ENCODE assay signal across 8 cellular contexts in genomic region chr2:75608684-75609333, GRCh38. TPM values are rescaled to one million over a fixed set of nuclear protein-coding genes. Genes with fewer than 3 reads are reported as not detected.
DNase-seq lines count a peak whose midpoint lies in the region; ATAC-seq lines count a peak whose summit lies in the region.

No MANE protein-coding gene starts in this region.

- no peak overlapping the region for H3K4ac ChIP-seq in mesenchymal stem cell (ENCODE audit: low read depth in 1 of 2, low read length in 2 of 2)

- no peak overlapping the region for H3K27ac ChIP-seq in effector memory CD4-positive, alpha-beta T cell (ENCODE audit: insufficient read depth, low read length, poor library complexity, severe bottlenecking)
- H3K27ac ChIP-seq in mesenchymal stem cell (ENCODE audit: low read length, poor library complexity, severe bottlenecking): peak overlapping the region; percentile 99

- no peaks in the 10 kb centered on the region for H3K36me3 ChIP-seq in effector memory CD4-positive, alpha-beta T cell (ENCODE audit: control insufficient read depth, insufficient read depth, low read length)
- H3K36me3 ChIP-seq in mesenchymal stem cell (ENCODE audit: control insufficient read depth in 1 of 2, insufficient read depth in 2 of 2, low read depth in 1 of 2, low read length in 2 of 2): no peaks in the 10 kb centered on the region

- peak overlapping the region; percentile 76 for H4K8ac ChIP-seq in mesenchymal stem cell (ENCODE audit: low read length)

- H2BK15ac ChIP-seq in mesenchymal stem cell (ENCODE audit: low read depth, poor library complexity, severe bottlenecking): peak overlapping the region; percentile 41

- no peak overlapping the region for H4K91ac ChIP-seq in mesenchymal stem cell (ENCODE audit: low read length)

- peak overlapping the region; percentile 2 to 78 for H2BK12ac ChIP-seq in mesenchymal stem cell (ENCODE audit: low read length in 2 of 2)

- H2BK5ac ChIP-seq in mesenchymal stem cell (ENCODE audit: low read depth, low read length, poor library complexity, severe bottlenecking): peak overlapping the region; percentile 73

- peak overlapping the region; percentile 24 to 55 for H3K18ac ChIP-seq in mesenchymal stem cell (ENCODE audit: low read depth in 1 of 2, low read length in 2 of 2)

- H3K14ac ChIP-seq in mesenchymal stem cell (ENCODE audit: low read length in 2 of 2): no peak overlapping the region

- H2AK5ac ChIP-seq in mesenchymal stem cell (ENCODE audit: low read length, severe bottlenecking): peak overlapping the region; percentile 21

- H3K4me1 ChIP-seq in effector memory CD4-positive, alpha-beta T cell (ENCODE audit: control insufficient read depth, insufficient read depth, low read length, poor library complexity, severe bottlenecking): peaks cover 3% of the 10 kb centered on the region
- peaks cover 28% of the 10 kb centered on the region for H3K4me1 ChIP-seq in mesenchymal stem cell (ENCODE audit: control insufficient read depth, insufficient read depth, low read depth, low read length)

- H2AFZ ChIP-seq in mesenchymal stem cell (ENCODE audit: low read depth, low read length): no peak overlapping the region

- H2BK120ac ChIP-seq in mesenchymal stem cell (ENCODE audit: low read depth, low read length): peak overlapping the region; percentile 29

- peak overlapping the region; percentile 22 for H3K4me3 ChIP-seq in effector memory CD4-positive, alpha-beta T cell (ENCODE audit: insufficient read depth, low read depth, low read length, poor library complexity, severe bottlenecking)
- peak overlapping the region in 1 of 2 experiments; percentile 70 for H3K4me3 ChIP-seq in mesenchymal stem cell (ENCODE audit: insufficient read depth in 1 of 2, low read depth in 1 of 2, low read length in 2 of 2)

- 12% methylated on average over 25 of the region's 25 CpGs for WGBS in mesenchymal stem cell

- H3K4me2 ChIP-seq in mesenchymal stem cell (ENCODE audit: low read length, poor library complexity, severe bottlenecking): peak overlapping the region; percentile 79

- H3K79me1 ChIP-seq in mesenchymal stem cell (replicated peaks; ENCODE audit: low read length, poor library complexity, severe bottlenecking): no peaks in the 10 kb centered on the region

- no peak overlapping the region for H3K23ac ChIP-seq in mesenchymal stem cell (ENCODE audit: low read length in 2 of 2)

- peak; percentile 71 for DNase-seq in AG08396 (ENCODE audit: low spot score)
- peak; percentile 57 for DNase-seq in NCI-H2171 treated with DMSO at 0.1 percent for 48 hours (lab: John Stamatoyannopoulos, UW)
- peak; percentile 18 to 28 for DNase-seq in activated CD4-positive, alpha-beta T cell treated with anti-CD3 and anti-CD28 coated beads, Interleukin-2, amount 50 U/mL, for 4 hours
- DNase-seq in effector memory CD4-positive, alpha-beta T cell: peak in 1 of 3 donors; percentile 18
- peak; percentile 57 for DNase-seq in mesenchymal stem cell
- peak; percentile 27 to 40 for DNase-seq in stimulated activated CD8-positive, alpha-beta memory T cell treated with anti-CD3 and anti-CD28 coated beads, Interleukin-2, amount 100 ng/mL, for 48 hours (ENCODE audit: low read depth in 2 of 2)

- H3K9ac ChIP-seq in mesenchymal stem cell (ENCODE audit: low read length): peak overlapping the region; percentile 57

- no peaks in the 10 kb centered on the region for H3K9me3 ChIP-seq in effector memory CD4-positive, alpha-beta T cell (ENCODE audit: control insufficient read depth, low read length)
- H3K9me3 ChIP-seq in mesenchymal stem cell (ENCODE audit: control insufficient read depth, low read length): no peaks in the 10 kb centered on the region

- peaks cover 21% of the 10 kb centered on the region for H3K27me3 ChIP-seq in effector memory CD4-positive, alpha-beta T cell (replicated peaks; ENCODE audit: control insufficient read depth, insufficient read depth, low read length, poor library complexity, severe bottlenecking)
- H3K27me3 ChIP-seq in mesenchymal stem cell (ENCODE audit: control insufficient read depth in 1 of 2, insufficient read depth in 1 of 2, low read length in 2 of 2): peaks cover 0 to 24% of the 10 kb centered on the region in 2 experiments

- ATAC-seq in GM18502 (IDR thresholded peaks at IDR 0.05; ENCODE audit: poor library complexity, unreplicated experiment) (peak; percentile 76), HG02970 (IDR thresholded peaks at IDR 0.05; ENCODE audit: low FRiP score, unreplicated experiment) (peak; percentile 62)

RNA-seq across cellular contexts. Expression of gene MRPL19, which starts 37.8 kb away (rescaled TPM):
- polyA plus RNA-seq in mesenchymal stem cell (2013, experiment 1 of 2): 32.6 TPM
- 32.9 TPM for polyA plus RNA-seq in mesenchymal stem cell (2013, experiment 2 of 2)

RNA-seq across cellular contexts. Expression of gene EVA1A, which starts 48.1 kb away (rescaled TPM):
- 27.8 TPM for polyA plus RNA-seq in mesenchymal stem cell (2013, experiment 1 of 2)
- 27.9 TPM for polyA plus RNA-seq in mesenchymal stem cell (2013, experiment 2 of 2)
